13 cellular contexts compared by ENCODE assay signal in the genomic region with DNA sequence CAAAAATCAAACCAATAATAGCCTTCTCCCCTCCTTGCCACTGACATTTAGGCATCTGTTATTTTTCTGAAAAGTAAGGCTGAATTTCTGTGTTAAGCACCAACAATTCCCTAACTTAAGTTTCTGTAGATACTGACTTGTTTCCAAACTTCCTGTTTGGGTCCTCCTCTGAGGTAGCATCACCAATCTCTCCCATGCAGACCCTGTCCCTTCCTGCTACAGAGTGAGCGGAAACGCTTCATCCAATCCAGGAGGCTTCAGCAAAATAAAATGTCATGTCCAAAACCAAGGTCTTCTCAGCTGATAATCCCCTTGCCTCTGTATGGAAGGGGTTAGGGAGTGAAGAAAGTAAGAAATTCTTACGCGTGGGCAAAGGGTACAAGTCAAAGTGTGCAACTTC. TPM values are rescaled to one million over a fixed set of nuclear protein-coding genes. Genes with fewer than 3 reads are reported as not detected.
A peak's percentile ranks its signal among the peaks of the same experiment; 100 is the strongest.
DNase-seq lines count a peak whose midpoint lies in the region; ATAC-seq and TF ChIP-seq lines count a peak whose summit lies in the region.
"Had no signal": no experiment of that assay in that cellular context is flagged by ENCODE, and none has a peak within 500 bp of the region (broad histone marks: within the 10 kb centered on the region; RNA-seq: fewer than 3 reads in every experiment).

No MANE protein-coding gene starts in this region.

- H2BK12ac ChIP-seq in trophoblast cell (ENCODE audit: low read length), result peak overlapping the region; percentile 18

- H3K27ac ChIP-seq in SJSA1 (peak overlapping the region; percentile 19), endodermal cell (ENCODE audit: low read depth, low read length) (peak overlapping the region; percentile 80), trophoblast cell (ENCODE audit: low read depth, low read length) (peak overlapping the region; percentile 40)
- H3K27ac ChIP-seq: colonic mucosa had no signal

- peak overlapping the region; percentile 52 for H3K27ac Mint-ChIP-seq in endodermal cell

- H3K36me3 ChIP-seq in SJSA1 (peaks cover 33% of the 10 kb centered on the region), endodermal cell (ENCODE audit: control insufficient read depth, insufficient read depth, low read length) (peaks cover 13% of the 10 kb centered on the region), trophoblast cell (ENCODE audit: control insufficient read depth in 1 of 2, insufficient read depth in 2 of 2, low read length in 2 of 2) (peaks cover 2 to 12% of the 10 kb centered on the region in 2 experiments)
- H3K36me3 ChIP-seq: colonic mucosa had no signal

- H4K8ac ChIP-seq in trophoblast cell (ENCODE audit: low read depth, low read length), result no peak overlapping the region

- H3K36me3 Mint-ChIP-seq in endodermal cell (ENCODE audit: low read depth), result peaks cover 21% of the 10 kb centered on the region

- peaks cover 16% of the 10 kb centered on the region for H3K4me1 Mint-ChIP-seq in endodermal cell

- H3K4ac ChIP-seq in trophoblast cell (ENCODE audit: low read depth, low read length), result peak overlapping the region; percentile 50

- no peak overlapping the region for H3K14ac ChIP-seq in trophoblast cell (ENCODE audit: low read length)

- H3K4me2 ChIP-seq in trophoblast cell (ENCODE audit: low read length), result no peak overlapping the region

- H2AK5ac ChIP-seq in trophoblast cell (ENCODE audit: low read length), result peak overlapping the region; percentile 18

- peaks cover 15% of the 10 kb centered on the region for H3K79me1 ChIP-seq in trophoblast cell (ENCODE audit: low read length)

- H4K91ac ChIP-seq in trophoblast cell (ENCODE audit: low read depth, low read length), result peak overlapping the region; percentile 85

- no peak overlapping the region for H4K12ac ChIP-seq in trophoblast cell (ENCODE audit: low read depth, low read length)

- no peaks in the 10 kb centered on the region for H3K9me3 Mint-ChIP-seq in endodermal cell

- H3K9ac ChIP-seq in endodermal cell (ENCODE audit: extremely low read depth, low read length, poor library complexity, severe bottlenecking) (no peak overlapping the region), trophoblast cell (ENCODE audit: low read length) (no peak overlapping the region)

- ATAC-seq in GM18505 (IDR thresholded peaks at IDR 0.05; ENCODE audit: unreplicated experiment), result no peak

- no peak for TF ChIP-seq POLR2A in GM18505 (IDR thresholded peaks at IDR 0.05; ENCODE audit: borderline replicate concordance, extremely low read depth, insufficient read depth, insufficient read length)

- H3K27me3 ChIP-seq in SJSA1 (replicated peaks), result no peaks in the 10 kb centered on the region
- no peaks in the 10 kb centered on the region for H3K27me3 ChIP-seq in endodermal cell (ENCODE audit: control insufficient read depth, insufficient read depth, low read length, poor library complexity, severe bottlenecking)
- H3K27me3 ChIP-seq in trophoblast cell (ENCODE audit: insufficient read depth, low read length), result no peaks in the 10 kb centered on the region
- H3K27me3 ChIP-seq: BE2C, colonic mucosa had no signal

- peak overlapping the region; percentile 55 for H2BK120ac ChIP-seq in trophoblast cell (ENCODE audit: insufficient read depth, low read length, poor library complexity)

- peak overlapping the region; percentile 58 for H3K18ac ChIP-seq in trophoblast cell (ENCODE audit: low read length)

- H3K4me3 ChIP-seq in SJSA1, result no peak overlapping the region
- no peak overlapping the region for H3K4me3 ChIP-seq in endodermal cell (ENCODE audit: low read length)
- H3K4me3 ChIP-seq in trophoblast cell (ENCODE audit: low read depth, low read length), result no peak overlapping the region
- H3K4me3 ChIP-seq: colonic mucosa had no signal

- H3K27me3 Mint-ChIP-seq in endodermal cell (ENCODE audit: insufficient read depth), result no peaks in the 10 kb centered on the region

- no peak for TF ChIP-seq CTCF in endodermal cell (conservative IDR thresholded peaks at IDR 0.05)

- DNase-seq in CMK (ENCODE audit: low read depth) (peak; percentile 70), SJSA1 (ENCODE audit: low read depth in 1 of 2, low spot score in 2 of 2) (no peak), endodermal cell (no peak), trophoblast cell (no peak), OCI-M2 (lab: John Stamatoyannopoulos, UW; ENCODE audit: unreplicated experiment) (no peak), cerebellar cortex (ENCODE audit: low spot score) (no peak), DMS53 treated with DMSO at 0.1 percent for 48 hours (lab: John Stamatoyannopoulos, UW; ENCODE audit: unreplicated experiment) (no peak)
- DNase-seq: activated CD4-positive, CD25-positive, alpha-beta regulatory T cell treated with anti-CD3 and anti-CD28 coated beads, Interleukin-2, amount 50 U/mL, for 72 hours; BE2C; colonic mucosa; H7; NCI-H187 treated with DMSO at 0.1 percent for 48 hours had no signal

- no peak overlapping the region for H2AFZ ChIP-seq in trophoblast cell (ENCODE audit: insufficient read depth, low read length, poor library complexity)

- H3K4me3 Mint-ChIP-seq in endodermal cell, result no peak overlapping the region

- H3K23ac ChIP-seq in trophoblast cell (ENCODE audit: low read length), result no peak overlapping the region

- H3K4me1 ChIP-seq in SJSA1 (replicated peaks) (peaks cover 40% of the 10 kb centered on the region), endodermal cell (ENCODE audit: control insufficient read depth, insufficient read depth, low read length) (peaks cover 6% of the 10 kb centered on the region), trophoblast cell (ENCODE audit: control insufficient read depth in 1 of 2, insufficient read depth in 2 of 2, low read length in 2 of 2) (peaks cover 24 to 28% of the 10 kb centered on the region in 2 experiments)

- H2BK5ac ChIP-seq in trophoblast cell (ENCODE audit: low read depth, low read length, poor library complexity), result peak overlapping the region; percentile 22

- H3K9me3 ChIP-seq in SJSA1 (replicated peaks) (no peaks in the 10 kb centered on the region), endodermal cell (ENCODE audit: control insufficient read depth, low read length) (no peaks in the 10 kb centered on the region), trophoblast cell (ENCODE audit: insufficient read depth, low read depth, low read length) (no peaks in the 10 kb centered on the region)
- H3K9me3 ChIP-seq: BE2C, colonic mucosa had no signal

- WGBS in endodermal cell (ENCODE audit: insufficient coverage in 1 of 2, insufficient read length in 1 of 2), 2 experiments, result 93 to 96% methylated on average over 4 of the region's 4 CpGs
- WGBS in trophoblast cell (ENCODE audit: extremely low coverage, insufficient coverage, insufficient read length), result no CpG with 5 or more reads among the region's 4 CpGs

- peaks cover 4% of the 10 kb centered on the region for H3K79me2 ChIP-seq in trophoblast cell (ENCODE audit: control insufficient read depth, insufficient read depth, low read length, poor library complexity)

RNA-seq across cellular contexts. Expression of a gene that starts 29.9 kb away (rescaled TPM):
- 81.3 and 105 TPM in 2 replicates for total RNA-seq in SJSA1 (2014; rRNA removed; shearing (Covaris generic))
- total RNA-seq in endodermal cell, result 10 to 100 TPM; 39.2 to 50.2 TPM
- 54.5 TPM for polyA plus RNA-seq in endodermal cell (2013, experiment 1 of 2)
- 51.2 TPM for polyA plus RNA-seq in endodermal cell (2013, experiment 2 of 2)
- polyA plus RNA-seq in trophoblast cell (2013), result 48.2 and 48.7 TPM in 2 replicates

Comparison
In these comparisons a context has a peak if more than half of its experiments do, and no peak if none do; other contexts are left out.
1. H3K27ac ChIP-seq: peak in every context shown above with its lines; median percentile 80 in endodermal cell; 40 in trophoblast cell; 19 in SJSA1.